In the genomic region with DNA sequence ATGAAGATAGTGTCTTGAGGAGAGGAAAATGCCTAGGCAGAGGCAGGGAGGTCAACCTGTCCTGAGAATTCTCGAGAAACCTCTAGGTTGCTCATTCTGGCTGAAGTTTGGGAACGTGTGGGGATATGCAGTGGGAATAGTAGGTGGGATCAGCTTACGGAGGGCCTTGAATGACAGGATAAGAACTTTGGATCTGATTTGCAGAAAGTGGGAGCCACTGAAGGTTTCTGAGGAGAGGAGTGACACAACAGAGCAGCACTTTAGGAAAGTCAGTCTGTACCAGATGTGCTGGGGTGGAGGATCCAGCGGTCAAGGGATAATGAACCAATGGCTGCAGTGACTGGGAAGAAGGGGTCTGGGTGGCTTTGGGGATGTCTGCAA, we compare ENCODE assay signal across 10 cellular contexts. TPM values are rescaled to one million over a fixed set of nuclear protein-coding genes. Genes with fewer than 3 reads are reported as not detected.
DNase-seq lines count a peak whose midpoint lies in the region; ATAC-seq, FAIRE-seq and TF ChIP-seq lines count a peak whose summit lies in the region.
"Had no signal": no experiment of that assay in that cellular context is flagged by ENCODE, and none has a peak within 500 bp of the region (broad histone marks: within the 10 kb centered on the region; RNA-seq: fewer than 3 reads in every experiment).

No MANE protein-coding gene starts in this region.

- H3K4me3 ChIP-seq in CD8-positive, alpha-beta T cell (ENCODE audit: low read depth, low read length): peak overlapping the region; percentile 18
- peak overlapping the region; percentile 96 for H3K4me3 ChIP-seq in Loucy (ENCODE audit: low read length, poor library complexity, severe bottlenecking)
- peak overlapping the region; percentile 91 to 92 for H3K4me3 ChIP-seq in duodenal mucosa (ENCODE audit: low read depth in 1 of 2, low read length in 2 of 2)
- H3K4me3 ChIP-seq in gastrocnemius medialis: no peak overlapping the region
- H3K4me3 ChIP-seq in aorta (ENCODE audit: low read length in 2 of 2): no peak overlapping the region
- H3K4me3 ChIP-seq: SJSA1 had no signal

- H3K4me2 ChIP-seq in Loucy (ENCODE audit: low read depth, low read length, poor library complexity, severe bottlenecking): peak overlapping the region; percentile 94

- H3K27ac ChIP-seq in CD8-positive, alpha-beta T cell (ENCODE audit: low read depth, low read length): no peak overlapping the region
- H3K27ac ChIP-seq in duodenal mucosa (ENCODE audit: low read depth, low read length) (no peak overlapping the region), gastrocnemius medialis (peak overlapping the region in 3 of 4 donors; percentile 78 to 82 (median 80)), aorta (ENCODE audit: low read depth in 1 of 2, low read length in 2 of 2) (no peak overlapping the region)

- H3K36me3 ChIP-seq in CD8-positive, alpha-beta T cell (ENCODE audit: insufficient read depth, low read length): no peaks in the 10 kb centered on the region
- H3K36me3 ChIP-seq in Loucy (ENCODE audit: insufficient read depth, low read length) (no peaks in the 10 kb centered on the region), duodenal mucosa (ENCODE audit: control insufficient read depth in 1 of 2, insufficient read depth in 2 of 2, low read length in 2 of 2) (no peaks in the 10 kb centered on the region), gastrocnemius medialis (no peaks in the 10 kb centered on the region), aorta (ENCODE audit: control insufficient read depth in 1 of 2, insufficient read depth in 2 of 2, low read length in 1 of 2) (no peaks in the 10 kb centered on the region)
- H3K36me3 ChIP-seq: left lung, SJSA1 had no signal

- peaks cover 78% of the 10 kb centered on the region for H3K79me2 ChIP-seq in Loucy (ENCODE audit: insufficient read depth, low read length)

- DNase-seq in CD8-positive, alpha-beta T cell: no peak
- DNase-seq in gastrocnemius medialis (no peak), GM12892 (ENCODE audit: insufficient read length) (no peak), aorta (no peak), germinal center (ENCODE audit: low spot score) (no peak)
- DNase-seq in central memory CD4-positive, alpha-beta T cell: no peak

- H3K36me3 Mint-ChIP-seq in CD8-positive, alpha-beta T cell: peaks cover 5% of the 10 kb centered on the region

- H3K9me3 Mint-ChIP-seq in CD8-positive, alpha-beta T cell: no peaks in the 10 kb centered on the region

- POLR2A ChIA-PET in CD8-positive, alpha-beta T cell (lab: Charles Lee): interaction anchor here (2.2 to 5.7 kb wide), 2 partner anchors 11 to 43 kb away, joined by 9 to 41 read pairs; no protein-coding TSS in a partner anchor

- H4K20me1 ChIP-seq in Loucy (ENCODE audit: insufficient read depth, low read length, poor library complexity, severe bottlenecking): peaks cover 13% of the 10 kb centered on the region

- H3K27me3 Mint-ChIP-seq in CD8-positive, alpha-beta T cell (ENCODE audit: low read depth): no peaks in the 10 kb centered on the region

- no peaks in the 10 kb centered on the region for H3K27me3 ChIP-seq in CD8-positive, alpha-beta T cell (ENCODE audit: insufficient read depth, low read length)
- no peaks in the 10 kb centered on the region for H3K27me3 ChIP-seq in Loucy (ENCODE audit: insufficient read depth, low read length, poor library complexity, severe bottlenecking)
- no peaks in the 10 kb centered on the region for H3K27me3 ChIP-seq in duodenal mucosa (ENCODE audit: control insufficient read depth in 1 of 2, insufficient read depth in 2 of 2, low read length in 2 of 2)
- H3K27me3 ChIP-seq in gastrocnemius medialis: no peaks in the 10 kb centered on the region
- H3K27me3 ChIP-seq in aorta (ENCODE audit: control insufficient read depth in 1 of 2, insufficient read depth in 2 of 2, low read length in 1 of 2): no peaks in the 10 kb centered on the region
- H3K27me3 ChIP-seq: left lung, SJSA1 had no signal

- no peak for ATAC-seq in CD8-positive, alpha-beta T cell
- ATAC-seq in gastrocnemius medialis (no peak), aorta (ENCODE audit: low FRiP score) (no peak)
- ATAC-seq: left lung had no signal

- H3K9me2 ChIP-seq in Loucy (replicated peaks; ENCODE audit: low read depth, low read length): no peaks in the 10 kb centered on the region

- WGBS in aorta, 2 donors: 93% methylated on average over 4 of the region's 4 CpGs

- H3K4me1 Mint-ChIP-seq in CD8-positive, alpha-beta T cell (ENCODE audit: low read depth): peaks cover 73% of the 10 kb centered on the region

- no peak for FAIRE-seq in GM12892 (lab: Jason Lieb, UNC)

- in situ Hi-C loops in gastrocnemius medialis (cut with MboI; ENCODE audit: low sequenced_read_pairs in 4 of 4): no loop called here

- H3K4me3 Mint-ChIP-seq in CD8-positive, alpha-beta T cell: peak overlapping the region; percentile 82

- no peak for TF ChIP-seq CTCF in CD8-positive, alpha-beta T cell (IDR thresholded peaks at IDR 0.05)
- no peak for TF ChIP-seq CTCF in Loucy (conservative IDR thresholded peaks at IDR 0.05; ENCODE audit: low read length)
- TF ChIP-seq CTCF in gastrocnemius medialis (IDR thresholded peaks at IDR 0.05 in 4 of 5, conservative IDR thresholded peaks at IDR 0.05 in 1 of 5): no peak

- peak overlapping the region; percentile 97 for H3K9ac ChIP-seq in Loucy (ENCODE audit: low read depth, low read length, poor library complexity, severe bottlenecking)
- peak overlapping the region in 1 of 2 donors; percentile 91 for H3K9ac ChIP-seq in duodenal mucosa (ENCODE audit: low read depth in 1 of 2, low read length in 2 of 2)

- H3K9me3 ChIP-seq in CD8-positive, alpha-beta T cell (ENCODE audit: low read length): no peaks in the 10 kb centered on the region
- H3K9me3 ChIP-seq in Loucy (ENCODE audit: insufficient read depth, low read depth, low read length) (no peaks in the 10 kb centered on the region), duodenal mucosa (ENCODE audit: control insufficient read depth in 1 of 2, low read length in 2 of 2) (no peaks in the 10 kb centered on the region), gastrocnemius medialis (no peaks in the 10 kb centered on the region), aorta (ENCODE audit: control insufficient read depth, low read length) (no peaks in the 10 kb centered on the region)
- H3K9me3 ChIP-seq: left lung, SJSA1 had no signal

- CTCF ChIA-PET in CD8-positive, alpha-beta T cell (lab: Charles Lee): interaction anchor here (10.7 kb wide), 1 partner anchor 9 kb away, joined by 83 read pairs; no protein-coding TSS in a partner anchor

- TF ChIP-seq POLR2A in gastrocnemius medialis (IDR thresholded peaks at IDR 0.05) (no peak), GM12892 (IDR thresholded peaks at IDR 0.05; ENCODE audit: low read depth, low read length) (no peak)

- H2AFZ ChIP-seq in Loucy (ENCODE audit: low read length): no peak overlapping the region

- H3K27ac Mint-ChIP-seq in CD8-positive, alpha-beta T cell: peak overlapping the region; percentile 89

- H3K4me1 ChIP-seq in CD8-positive, alpha-beta T cell (ENCODE audit: insufficient read depth, low read length): peaks cover 49% of the 10 kb centered on the region
- H3K4me1 ChIP-seq in Loucy (ENCODE audit: insufficient read depth, low read length, poor library complexity, severe bottlenecking) (peaks cover 71% of the 10 kb centered on the region), duodenal mucosa (ENCODE audit: control insufficient read depth in 1 of 2, insufficient read depth in 2 of 2, low read length in 2 of 2) (peaks cover 81 to 87% of the 10 kb centered on the region in 2 donors), gastrocnemius medialis (peaks cover 24 to 32% of the 10 kb centered on the region in 2 donors), aorta (ENCODE audit: control insufficient read depth in 1 of 2, insufficient read depth in 2 of 2, low read length in 2 of 2) (no peaks in the 10 kb centered on the region)

- peaks cover 6% of the 10 kb centered on the region; the same call in 1 of the 2 replicates for H3F3A ChIP-seq in Loucy (ENCODE audit: low read depth)

- intact Hi-C loops in CD8-positive, alpha-beta T cell (cut with DNase I, micrococcal nuclease): loop anchor here (2.0 to 10.0 kb wide), 8 partner anchors 159 to 1237 kb away; a partner anchor contains a TSS
- intact Hi-C loops in gastrocnemius medialis (cut with DNase I; ENCODE audit: low total_unique reads) (no loop called here), aorta (cut with DNase I) (loop anchor here (2.0 to 10.0 kb wide), 3 partner anchors 25 to 527 kb away; no protein-coding TSS in a partner anchor)

RNA-seq across cellular contexts. Expression of a gene that starts 2.4 kb away (rescaled TPM):
- 10 to 100 TPM; 28.1 to 32.4 TPM for total RNA-seq in CD8-positive, alpha-beta T cell
- total RNA-seq in gastrocnemius medialis (10 to 100 TPM in 3 of 4 donors, 1 to 10 TPM in 1; 4.5 to 17.5 (median 13.5) TPM), aorta (10 to 100 TPM; 44.1 to 64.6 TPM)
- polyA plus RNA-seq in GM12892 (2012; ENCODE audit: missing spikeins): 109 TPM
- 10 to 100 TPM; 21.0 to 48.2 TPM for polyA plus RNA-seq in aorta

Comparison
In these comparisons a context has a peak if more than half of its experiments do, and no peak if none do; other contexts are left out.
1. H3K27ac ChIP-seq: peak in gastrocnemius medialis (3 of 4); none in CD8-positive, alpha-beta T cell (single experiment), duodenal mucosa (single experiment) and aorta (0 of 2).
2. H3K4me3 ChIP-seq: peak in CD8-positive, alpha-beta T cell (single experiment), Loucy (single experiment) and duodenal mucosa (2 of 2); none in gastrocnemius medialis (0 of 4) and aorta (0 of 2).